In the genomic region with DNA sequence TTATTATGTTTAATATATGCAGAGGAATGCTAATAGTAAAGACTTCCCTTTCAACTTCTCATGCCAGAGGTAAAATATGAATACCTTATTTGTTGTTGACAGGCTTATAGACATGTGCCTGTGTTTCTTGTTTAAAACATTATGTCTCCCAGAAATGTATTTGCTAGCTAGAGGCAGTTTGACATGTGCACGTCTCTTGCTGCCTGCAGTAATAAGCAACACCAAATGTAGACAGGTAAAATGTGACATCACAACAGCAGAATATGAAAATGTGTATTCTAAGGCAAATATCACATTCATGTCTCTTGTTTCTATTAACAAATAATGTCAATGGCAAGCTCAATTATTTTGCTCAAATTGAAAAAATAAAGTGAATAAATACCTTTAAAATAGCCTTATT, we compare ENCODE assay signal across 4 cellular contexts.
"Had no signal": no experiment of that assay in that cellular context is flagged by ENCODE, and none has a peak within 500 bp of the region (broad histone marks: within the 10 kb centered on the region; RNA-seq: fewer than 3 reads in every experiment).

No MANE protein-coding gene starts in this region.

- H3K4me2 ChIP-seq: GM23338 had no signal

- H3K9me3 ChIP-seq: HAP-1 had no signal

- H2AFZ ChIP-seq: GM23248, GM23338 had no signal

- ATAC-seq: GM23338, HCT116 had no signal

- H3K27ac ChIP-seq: GM23248 had no signal

- H3K9ac ChIP-seq: GM23248 had no signal

- H3K36me3 ChIP-seq: HAP-1 had no signal

- H3K4me3 ChIP-seq: GM23248, GM23338, HAP-1 had no signal
